In genomic region chr1:2875677-2876531, GRCh38 we compare ENCODE assay signal across 9 cellular contexts.
DNase-seq lines count a peak whose midpoint lies in the region; ATAC-seq and TF ChIP-seq lines count a peak whose summit lies in the region.
"Had no signal": no experiment of that assay in that cellular context is flagged by ENCODE, and none has a peak within 500 bp of the region (broad histone marks: within the 10 kb centered on the region; RNA-seq: fewer than 3 reads in every experiment).

No MANE protein-coding gene starts in this region.

- intact Hi-C loops in mucosa of descending colon (cut with DNase I, micrococcal nuclease): no loop called here
- intact Hi-C loops in upper lobe of right lung (cut with DNase I): no loop called here

- H2AFZ ChIP-seq in SK-N-SH (ENCODE audit: low read depth): no peak overlapping the region

- H3K27me3 ChIP-seq in SK-N-SH (ENCODE audit: insufficient read depth): no peaks in the 10 kb centered on the region
- H3K27me3 ChIP-seq in upper lobe of right lung: no peaks in the 10 kb centered on the region

- H3K27ac ChIP-seq in SK-N-SH (ENCODE audit: low read depth in 2 of 2, low read length in 1 of 2) (no peak overlapping the region), upper lobe of right lung (no peak overlapping the region)

- TF ChIP-seq RAD21 in SK-N-SH (IDR thresholded peaks at IDR 0.05; ENCODE audit: low read length): peak; percentile 54

- TF ChIP-seq EP300 in SK-N-SH (IDR thresholded peaks at IDR 0.05; ENCODE audit: borderline replicate concordance in 1 of 2, low read depth in 1 of 2, low read length in 1 of 2): no peak

- H3K9me3 ChIP-seq in SK-N-SH (no peaks in the 10 kb centered on the region), mucosa of descending colon (peaks cover 12% of the 10 kb centered on the region), upper lobe of right lung (peaks cover 9% of the 10 kb centered on the region)

- H4K20me1 ChIP-seq in SK-N-SH (ENCODE audit: insufficient read depth): no peaks in the 10 kb centered on the region

- TF ChIP-seq CTCF in SK-N-SH (IDR thresholded peaks at IDR 0.05) (no peak), epithelial cell of proximal tubule (conservative IDR thresholded peaks at IDR 0.05; ENCODE audit: low read depth, low read length) (peak; percentile 37), mucosa of descending colon (IDR thresholded peaks at IDR 0.05) (no peak), upper lobe of right lung (IDR thresholded peaks at IDR 0.05) (peak; percentile 42)

- CTCF ChIA-PET in SK-N-SH (lab: Yijun Ruan, JAX): interaction anchor here (0.6 to 1.4 kb wide), 9 partner anchors 9 to 556 kb away, joined by 3 to 5 read pairs (median 3); no protein-coding TSS in a partner anchor

- POLR2A ChIA-PET in SK-N-SH (lab: Yijun Ruan, JAX): no interaction called here

- no peaks in the 10 kb centered on the region for H3K36me3 ChIP-seq in SK-N-SH (replicated peaks in 1 of 2; ENCODE audit: control insufficient read depth in 1 of 2, insufficient read depth in 2 of 2, low read length in 1 of 2)
- H3K36me3 ChIP-seq in mucosa of descending colon (ENCODE audit: low read depth): no peaks in the 10 kb centered on the region
- H3K36me3 ChIP-seq in upper lobe of right lung: no peaks in the 10 kb centered on the region

- DNase-seq in SK-N-SH: peak; percentile 82
- DNase-seq in epithelial cell of proximal tubule (ENCODE audit: low read depth): no peak
- DNase-seq in mucosa of descending colon: peak in 1 of 3 donors; percentile 18
- no peak for DNase-seq in upper lobe of right lung
- no peak for DNase-seq in germinal center (ENCODE audit: low spot score)
- DNase-seq: NCI-H2171 had no signal

- H3F3A ChIP-seq in SK-N-SH (replicated peaks; ENCODE audit: insufficient read depth): no peaks in the 10 kb centered on the region

- no peaks in the 10 kb centered on the region for H3K79me2 ChIP-seq in SK-N-SH (ENCODE audit: insufficient read depth)

- no peak overlapping the region for H3K9ac ChIP-seq in SK-N-SH

- H3K4me3 ChIP-seq in SK-N-SH (ENCODE audit: low read depth in 2 of 2, low read length in 1 of 2) (no peak overlapping the region), epithelial cell of proximal tubule (ENCODE audit: low read depth, low read length) (no peak overlapping the region), mucosa of descending colon (no peak overlapping the region), upper lobe of right lung (no peak overlapping the region)

- H3K9me2 ChIP-seq in SK-N-SH: no peaks in the 10 kb centered on the region

- no peak overlapping the region for H3K4me2 ChIP-seq in SK-N-SH

- H3K4me1 ChIP-seq in SK-N-SH (ENCODE audit: control insufficient read depth in 1 of 2, insufficient read depth in 2 of 2, low read depth in 1 of 2, low read length in 1 of 2): no peaks in the 10 kb centered on the region
- no peaks in the 10 kb centered on the region for H3K4me1 ChIP-seq in mucosa of descending colon (ENCODE audit: low read depth)
- H3K4me1 ChIP-seq in upper lobe of right lung: no peaks in the 10 kb centered on the region

- ATAC-seq in SK-N-SH treated with all-trans-retinoic acid at 6 μM for 48 hours: no peak; the same call in 2 of the 3 replicates
- ATAC-seq in mucosa of descending colon: peak; percentile 19
- no peak for ATAC-seq in upper lobe of right lung
- ATAC-seq in HG02623 (IDR thresholded peaks at IDR 0.05; ENCODE audit: unreplicated experiment): no peak
- no peak for ATAC-seq in HG03135 (IDR thresholded peaks at IDR 0.05; ENCODE audit: unreplicated experiment)

- 5% methylated on average over 18 of the region's 41 CpGs for WGBS in SK-N-SH (ENCODE audit: low lambda C conversion rate)

TF ChIP-seq in SK-N-SH, 30 proteins besides CTCF, POLR2A, EP300 and RAD21:
- TF ChIP-seq SMC3 (IDR thresholded peaks at IDR 0.05; ENCODE audit: low read depth, low read length) (peak; percentile 25; the same call in 1 of the 2 replicates), SIN3A (IDR thresholded peaks at IDR 0.05; ENCODE audit: borderline replicate concordance, low read depth, low read length) (no peak), TAF1 (IDR thresholded peaks at IDR 0.05; ENCODE audit: borderline replicate concordance, low read depth, low read length) (no peak)

TF ChIP-seq in SK-N-SH treated with all-trans-retinoic acid at 6 μM for 48 hours, 23 proteins besides CTCF, POLR2A, EP300 and RAD21:
- no peak for TF ChIP-seq ZNF70 (CRISPR knock-in tag; IDR thresholded peaks at IDR 0.05)

Comparison
In these comparisons a context has a peak if more than half of its experiments do, and no peak if none do; other contexts are left out.
1. CTCF ChIP-seq: peak in epithelial cell of proximal tubule (single experiment) and upper lobe of right lung (single experiment); none in SK-N-SH (single experiment) and mucosa of descending colon (single experiment).